In the genomic region with DNA sequence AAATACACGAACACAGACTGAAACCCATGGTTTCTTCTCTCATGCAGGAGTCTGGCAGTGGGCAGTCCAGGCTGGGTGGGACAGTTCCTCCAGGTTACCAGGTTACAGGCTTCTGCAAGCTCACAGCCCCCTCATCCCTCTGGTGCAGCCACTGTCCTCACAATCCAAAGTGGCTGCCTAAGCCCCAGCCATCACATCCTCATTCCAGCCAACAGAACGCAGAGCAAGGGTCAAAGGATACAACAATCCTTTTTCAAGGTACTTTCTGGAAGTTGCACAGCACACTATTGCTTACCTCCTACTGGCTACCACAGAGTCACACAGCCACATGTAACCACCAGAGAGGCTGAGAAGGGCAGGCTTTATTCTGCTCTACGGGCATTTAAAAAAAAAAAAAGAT, we compare ENCODE assay signal across 16 cellular contexts.
DNase-seq lines count a peak whose midpoint lies in the region; ATAC-seq, FAIRE-seq and TF ChIP-seq lines count a peak whose summit lies in the region.
"Had no signal": no experiment of that assay in that cellular context is flagged by ENCODE, and none has a peak within 500 bp of the region (broad histone marks: within the 10 kb centered on the region; RNA-seq: fewer than 3 reads in every experiment).

No MANE protein-coding gene starts in this region.

- ATAC-seq in HepG2 (no peak), right lobe of liver (no peak)
- ATAC-seq: HCT116 had no signal

- H3K27me3 Mint-ChIP-seq in chondrocyte (ENCODE audit: low read depth) (peaks cover 16% of the 10 kb centered on the region), neural progenitor cell (ENCODE audit: insufficient read depth, low read depth) (peaks cover 14% of the 10 kb centered on the region)

- TF ChIP-seq POLR2A in HepG2 (IDR thresholded peaks at IDR 0.05; ENCODE audit: insufficient read depth in 1 of 2, low read depth in 2 of 2, low read length in 2 of 2) (no peak), right lobe of liver (IDR thresholded peaks at IDR 0.05) (no peak)

- CTCF ChIA-PET in HepG2 (lab: Yijun Ruan, JAX; ENCODE audit: low intra/inter-chr PET ratio, low total read pairs), result no interaction called here
- CTCF ChIA-PET in RWPE1 (lab: Yijun Ruan, JAX), result no interaction called here

- in situ Hi-C loops in HepG2 (cut with HindIII; ENCODE audit: extremely low pct_ligation_motif_present, low pct_unique_long_range_greater_than_20kb), result no loop called here

- H3K79me2 ChIP-seq in HepG2 (ENCODE audit: insufficient read depth, low read length) (peaks cover 54% of the 10 kb centered on the region), neural progenitor cell (ENCODE audit: low read depth) (no peaks in the 10 kb centered on the region), hepatocyte (no peaks in the 10 kb centered on the region)

- no peaks in the 10 kb centered on the region for H3K9me2 ChIP-seq in hepatocyte (replicated peaks; ENCODE audit: insufficient read depth)

- H3K27ac Mint-ChIP-seq in chondrocyte (ENCODE audit: unreplicated experiment) (no peak overlapping the region), neural progenitor cell (no peak overlapping the region)

- H3K4me1 Mint-ChIP-seq in chondrocyte (ENCODE audit: low read depth), result peaks cover 4% of the 10 kb centered on the region
- H3K4me1 Mint-ChIP-seq in neural progenitor cell, result peaks cover 43% of the 10 kb centered on the region

- no peak overlapping the region for H3K4me3 Mint-ChIP-seq in chondrocyte (ENCODE audit: unreplicated experiment)
- H3K4me3 Mint-ChIP-seq in neural progenitor cell, result peak overlapping the region; percentile 58
- H3K4me3 Mint-ChIP-seq: CD4-positive, alpha-beta memory T cell had no signal

- H3K4me3 ChIP-seq in HepG2 (replicated peaks in 1 of 3; ENCODE audit: insufficient read depth in 1 of 3, low read depth in 2 of 3, low read length in 3 of 3), result no peak overlapping the region
- no peak overlapping the region for H3K4me3 ChIP-seq in right lobe of liver
- H3K4me3 ChIP-seq in neural progenitor cell, result no peak overlapping the region
- no peak overlapping the region for H3K4me3 ChIP-seq in hepatocyte

- TF ChIP-seq EP300 in HepG2 (IDR thresholded peaks at IDR 0.05; ENCODE audit: low read depth in 2 of 2, low read length in 2 of 2), result no peak
- no peak for TF ChIP-seq EP300 in HepG2 (CRISPR knock-in tag; IDR thresholded peaks at IDR 0.05; ENCODE audit: borderline replicate concordance)

- H3K27me3 ChIP-seq in HepG2 (ENCODE audit: control insufficient read depth in 1 of 2, insufficient read depth in 2 of 2, low read length in 2 of 2) (no peaks in the 10 kb centered on the region), right lobe of liver (no peaks in the 10 kb centered on the region), neural progenitor cell (no peaks in the 10 kb centered on the region), hepatocyte (no peaks in the 10 kb centered on the region)

- H3K9me3 ChIP-seq in HepG2 (ENCODE audit: low read length), result peaks cover 4% of the 10 kb centered on the region; the same call in 1 of the 2 replicates
- H3K9me3 ChIP-seq in right lobe of liver, result no peaks in the 10 kb centered on the region
- H3K9me3 ChIP-seq in neural progenitor cell (ENCODE audit: low read depth), result no peaks in the 10 kb centered on the region
- H3K9me3 ChIP-seq in hepatocyte (ENCODE audit: low read depth), result no peaks in the 10 kb centered on the region

- DNase-seq in HepG2 (ENCODE audit: low spot score), result no peak
- no peak for DNase-seq in right lobe of liver
- DNase-seq in chondrocyte (ENCODE audit: low spot score), result peak; percentile 38
- DNase-seq in neural progenitor cell (ENCODE audit: low spot score), result no peak
- no peak for DNase-seq in DMS 273 (lab: John Stamatoyannopoulos, UW; ENCODE audit: unreplicated experiment)
- no peak for DNase-seq in RWPE1 (ENCODE audit: low spot score)
- no peak for DNase-seq in hepatocyte (ENCODE audit: low spot score)
- DNase-seq: 8988T; AML-193; CD4-positive, alpha-beta memory T cell; DND-41; GDM1 had no signal

- intact Hi-C loops in HepG2 (cut with micrococcal nuclease; ENCODE audit: unreplicated experiment) (no loop called here), right lobe of liver (cut with DNase I) (no loop called here)

- H3K9me3 Mint-ChIP-seq in chondrocyte (ENCODE audit: low read depth) (peaks cover 3% of the 10 kb centered on the region), neural progenitor cell (peaks cover 10% of the 10 kb centered on the region)

- no peak overlapping the region for H2AFZ ChIP-seq in HepG2 (ENCODE audit: low read length)
- no peak overlapping the region for H2AFZ ChIP-seq in neural progenitor cell (replicated peaks)
- no peak overlapping the region for H2AFZ ChIP-seq in hepatocyte

- no peak for TF ChIP-seq RAD21 in HepG2 (CRISPR knock-in tag; IDR thresholded peaks at IDR 0.05)

- H3K36me3 Mint-ChIP-seq in chondrocyte (ENCODE audit: low read depth), result peaks cover 3% of the 10 kb centered on the region
- H3K36me3 Mint-ChIP-seq in neural progenitor cell, result no peaks in the 10 kb centered on the region

- H3K36me3 ChIP-seq in HepG2 (replicated peaks in 1 of 2; ENCODE audit: control insufficient read depth in 1 of 2, insufficient read depth in 2 of 2, low read length in 2 of 2) (0 out of 5 replicates have a peak, but pooled peaks cover 0 to 6% of the 10 kb centered on the region in 2 experiments), right lobe of liver (no peaks in the 10 kb centered on the region), neural progenitor cell (no peaks in the 10 kb centered on the region), hepatocyte (replicated peaks; ENCODE audit: insufficient read depth, low read depth) (no peaks in the 10 kb centered on the region)

- H3K4me2 ChIP-seq in HepG2 (ENCODE audit: low read depth, low read length) (no peak overlapping the region), neural progenitor cell (no peak overlapping the region), hepatocyte (no peak overlapping the region)

- POLR2A ChIA-PET in HepG2 (lab: Yijun Ruan, JAX), result interaction anchor here (1.0 kb wide), 1 partner anchor 42 kb away, joined by 3 read pairs; no protein-coding TSS in a partner anchor
- POLR2A ChIA-PET in RWPE1 (lab: Yijun Ruan, JAX; ENCODE audit: low non-redundant PET), result no interaction called here

- no TSS peak for BruUV-seq in HepG2 (replicated peaks; lab: Mats Ljungman, UMichigan)

- H3K9ac ChIP-seq in HepG2 (ENCODE audit: insufficient read depth, low read depth, low read length) (no peak overlapping the region), neural progenitor cell (no peak overlapping the region)

- 78% methylated on average over 3 of the region's 3 CpGs for WGBS in HepG2 (ENCODE audit: low lambda C conversion rate)
- 65% methylated on average over 2 of the region's 3 CpGs for WGBS in right lobe of liver (ENCODE audit: insufficient coverage, low coverage, low lambda C conversion rate, missing lambda C conversion rate)
- WGBS in hepatocyte (ENCODE audit: low lambda C conversion rate, missing lambda C conversion rate), result 84% methylated on average over 3 of the region's 3 CpGs

- H3F3A ChIP-seq in neural progenitor cell (ENCODE audit: low read depth), result no peaks in the 10 kb centered on the region

- H3K27ac ChIP-seq in HepG2 (ENCODE audit: extremely low read length, insufficient read depth, low read length) (peak overlapping the region; percentile 93), right lobe of liver (no peak overlapping the region), neural progenitor cell (no peak overlapping the region), RWPE1 (no peak overlapping the region), hepatocyte (no peak overlapping the region)
- H3K27ac ChIP-seq: C4-2B, HL-60 had no signal

- no peak for FAIRE-seq in HepG2 (lab: Jason Lieb, UNC)
- FAIRE-seq: H54 had no signal

- TF ChIP-seq CTCF in HepG2 (CRISPR knock-in tag; IDR thresholded peaks at IDR 0.05), result no peak
- no peak for TF ChIP-seq CTCF in right lobe of liver (IDR thresholded peaks at IDR 0.05)
- no peak for TF ChIP-seq CTCF in chondrocyte (IDR thresholded peaks at IDR 0.05)
- no peak for TF ChIP-seq CTCF in neural progenitor cell (IDR thresholded peaks at IDR 0.05)
- TF ChIP-seq CTCF in RWPE1 (conservative IDR thresholded peaks at IDR 0.05; ENCODE audit: low read depth), result no peak
- TF ChIP-seq CTCF in hepatocyte (IDR thresholded peaks at IDR 0.05; ENCODE audit: poor library complexity), result no peak

- H4K20me1 ChIP-seq in HepG2 (ENCODE audit: insufficient read depth, low read length) (no peaks in the 10 kb centered on the region), neural progenitor cell (ENCODE audit: low read depth) (no peaks in the 10 kb centered on the region), hepatocyte (ENCODE audit: insufficient read depth, poor library complexity, severe bottlenecking) (no peaks in the 10 kb centered on the region)

- H3K4me1 ChIP-seq in HepG2 (ENCODE audit: insufficient read depth, low read length) (peaks cover 69% of the 10 kb centered on the region), right lobe of liver (peaks cover 0 to 44% (median 18%) of the 10 kb centered on the region in 4 donors), neural progenitor cell (peaks cover 7% of the 10 kb centered on the region), hepatocyte (ENCODE audit: insufficient read depth) (no peaks in the 10 kb centered on the region)

TF ChIP-seq in HepG2, 621 proteins besides CTCF, POLR2A, EP300 and RAD21 (continues in another document):
- TF ChIP-seq MIER3 (CRISPR knock-in tag; IDR thresholded peaks at IDR 0.05; ENCODE audit: borderline replicate concordance) (no peak), HOXA3 (CRISPR knock-in tag; IDR thresholded peaks at IDR 0.05) (0 out of 2 replicates have a peak, but pooled peaks have one; percentile 14), PITX1 (CRISPR knock-in tag; IDR thresholded peaks at IDR 0.05) (0 out of 2 replicates have a peak, but pooled peaks have one; percentile 10)
- TF ChIP-seq, protein P1, sequence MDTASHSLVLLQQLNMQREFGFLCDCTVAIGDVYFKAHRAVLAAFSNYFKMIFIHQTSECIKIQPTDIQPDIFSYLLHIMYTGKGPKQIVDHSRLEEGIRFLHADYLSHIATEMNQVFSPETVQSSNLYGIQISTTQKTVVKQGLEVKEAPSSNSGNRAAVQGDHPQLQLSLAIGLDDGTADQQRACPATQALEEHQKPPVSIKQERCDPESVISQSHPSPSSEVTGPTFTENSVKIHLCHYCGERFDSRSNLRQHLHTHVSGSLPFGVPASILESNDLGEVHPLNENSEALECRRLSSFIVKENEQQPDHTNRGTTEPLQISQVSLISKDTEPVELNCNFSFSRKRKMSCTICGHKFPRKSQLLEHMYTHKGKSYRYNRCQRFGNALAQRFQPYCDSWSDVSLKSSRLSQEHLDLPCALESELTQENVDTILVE (CRISPR knock-in tag; IDR thresholded peaks at IDR 0.05), result no peak
